In genomic region chr20:50730765-50731054, GRCh38 we compare ENCODE assay signal across 1 cellular context.
TF ChIP-seq lines count a peak whose summit lies in the region.

No MANE protein-coding gene starts in this region.

TF ChIP-seq in HepG2, 621 proteins besides CTCF, POLR2A, EP300 and RAD21 (continued from another document and continues in another):
- TF ChIP-seq ZNF710 (CRISPR knock-in tag; IDR thresholded peaks at IDR 0.05; ENCODE audit: borderline replicate concordance): no peak
- no peak for TF ChIP-seq ZNF12 (CRISPR knock-in tag; IDR thresholded peaks at IDR 0.05)
- TF ChIP-seq ZNF354B (CRISPR knock-in tag; IDR thresholded peaks at IDR 0.05): no peak
- peak; percentile 68 for TF ChIP-seq PHF8 (CRISPR knock-in tag; IDR thresholded peaks at IDR 0.05)
- no peak for TF ChIP-seq ZNF431 (CRISPR knock-in tag; IDR thresholded peaks at IDR 0.05; ENCODE audit: borderline replicate concordance, low read depth)
- TF ChIP-seq CENPT (CRISPR knock-in tag; IDR thresholded peaks at IDR 0.05; ENCODE audit: low read depth): no peak
- TF ChIP-seq GATAD1 (CRISPR knock-in tag; IDR thresholded peaks at IDR 0.05): no peak; the same call in 1 of the 2 replicates
- peak; percentile 57; the same call in 1 of the 2 replicates for TF ChIP-seq AKNA (CRISPR knock-in tag; IDR thresholded peaks at IDR 0.05; ENCODE audit: borderline replicate concordance)
- peak; percentile 6; the same call in 1 of the 2 replicates for TF ChIP-seq U2AF2 (IDR thresholded peaks at IDR 0.05; ENCODE audit: low read depth, low read length)
- TF ChIP-seq, protein P1, sequence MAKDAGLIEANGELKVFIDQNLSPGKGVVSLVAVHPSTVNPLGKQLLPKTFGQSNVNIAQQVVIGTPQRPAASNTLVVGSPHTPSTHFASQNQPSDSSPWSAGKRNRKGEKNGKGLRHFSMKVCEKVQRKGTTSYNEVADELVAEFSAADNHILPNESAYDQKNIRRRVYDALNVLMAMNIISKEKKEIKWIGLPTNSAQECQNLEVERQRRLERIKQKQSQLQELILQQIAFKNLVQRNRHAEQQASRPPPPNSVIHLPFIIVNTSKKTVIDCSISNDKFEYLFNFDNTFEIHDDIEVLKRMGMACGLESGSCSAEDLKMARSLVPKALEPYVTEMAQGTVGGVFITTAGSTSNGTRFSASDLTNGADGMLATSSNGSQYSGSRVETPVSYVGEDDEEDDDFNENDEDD (CRISPR knock-in tag; IDR thresholded peaks at IDR 0.05; ENCODE audit: borderline replicate concordance): 0 out of 2 replicates have a peak, but pooled peaks have one; percentile 64
- TF ChIP-seq MTA1 (CRISPR knock-in tag; IDR thresholded peaks at IDR 0.05; ENCODE audit: borderline replicate concordance): no peak; the same call in 1 of the 2 replicates
- TF ChIP-seq MEF2D (CRISPR knock-in tag; IDR thresholded peaks at IDR 0.05): no peak
- no peak; the same call in 1 of the 2 replicates for TF ChIP-seq E2F5 (CRISPR knock-in tag; conservative IDR thresholded peaks at IDR 0.05)
- TF ChIP-seq ZBTB20 (CRISPR knock-in tag; IDR thresholded peaks at IDR 0.05; ENCODE audit: borderline replicate concordance, low read depth): no peak; the same call in 1 of the 2 replicates
- no peak for TF ChIP-seq XRCC5 (optimal IDR thresholded peaks at IDR 0.05; ENCODE audit: low read length)
- TF ChIP-seq KLF15 (CRISPR knock-in tag; IDR thresholded peaks at IDR 0.05; ENCODE audit: borderline replicate concordance): no peak
- TF ChIP-seq ZIK1 (CRISPR knock-in tag; IDR thresholded peaks at IDR 0.05; ENCODE audit: borderline replicate concordance, low read depth): no peak
- TF ChIP-seq, protein P2, sequence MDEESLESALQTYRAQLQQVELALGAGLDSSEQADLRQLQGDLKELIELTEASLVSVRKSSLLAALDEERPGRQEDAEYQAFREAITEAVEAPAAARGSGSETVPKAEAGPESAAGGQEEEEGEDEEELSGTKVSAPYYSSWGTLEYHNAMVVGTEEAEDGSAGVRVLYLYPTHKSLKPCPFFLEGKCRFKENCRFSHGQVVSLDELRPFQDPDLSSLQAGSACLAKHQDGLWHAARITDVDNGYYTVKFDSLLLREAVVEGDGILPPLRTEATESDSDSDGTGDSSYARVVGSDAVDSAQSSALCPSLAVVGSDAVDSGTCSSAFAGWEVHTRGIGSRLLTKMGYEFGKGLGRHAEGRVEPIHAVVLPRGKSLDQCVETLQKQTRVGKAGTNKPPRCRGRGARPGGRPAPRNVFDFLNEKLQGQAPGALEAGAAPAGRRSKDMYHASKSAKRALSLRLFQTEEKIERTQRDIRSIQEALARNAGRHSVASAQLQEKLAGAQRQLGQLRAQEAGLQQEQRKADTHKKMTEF (CRISPR knock-in tag; IDR thresholded peaks at IDR 0.05): no peak; the same call in 1 of the 2 replicates
- no peak; the same call in 1 of the 2 replicates for TF ChIP-seq ZNF503 (CRISPR knock-in tag; IDR thresholded peaks at IDR 0.05)
- TF ChIP-seq ZNF782 (CRISPR knock-in tag; IDR thresholded peaks at IDR 0.05; ENCODE audit: borderline replicate concordance): 0 out of 2 replicates have a peak, but pooled peaks have one; percentile 7
- TF ChIP-seq NFE2L2 (IDR thresholded peaks at IDR 0.05; ENCODE audit: low read length): no peak
- no peak for TF ChIP-seq DMAP1 (CRISPR knock-in tag; IDR thresholded peaks at IDR 0.05)
- peak; percentile 50; the same call in 1 of the 2 replicates for TF ChIP-seq ZNF607 (CRISPR knock-in tag; IDR thresholded peaks at IDR 0.05; ENCODE audit: borderline replicate concordance)
- TF ChIP-seq KLF12 (CRISPR knock-in tag; IDR thresholded peaks at IDR 0.05; ENCODE audit: borderline replicate concordance): 0 out of 2 replicates have a peak, but pooled peaks have one; percentile 13
- TF ChIP-seq TOPORS (CRISPR knock-in tag; IDR thresholded peaks at IDR 0.05): no peak
- TF ChIP-seq ZNF562 (CRISPR knock-in tag; IDR thresholded peaks at IDR 0.05; ENCODE audit: borderline replicate concordance): no peak
- TF ChIP-seq, protein P3, sequence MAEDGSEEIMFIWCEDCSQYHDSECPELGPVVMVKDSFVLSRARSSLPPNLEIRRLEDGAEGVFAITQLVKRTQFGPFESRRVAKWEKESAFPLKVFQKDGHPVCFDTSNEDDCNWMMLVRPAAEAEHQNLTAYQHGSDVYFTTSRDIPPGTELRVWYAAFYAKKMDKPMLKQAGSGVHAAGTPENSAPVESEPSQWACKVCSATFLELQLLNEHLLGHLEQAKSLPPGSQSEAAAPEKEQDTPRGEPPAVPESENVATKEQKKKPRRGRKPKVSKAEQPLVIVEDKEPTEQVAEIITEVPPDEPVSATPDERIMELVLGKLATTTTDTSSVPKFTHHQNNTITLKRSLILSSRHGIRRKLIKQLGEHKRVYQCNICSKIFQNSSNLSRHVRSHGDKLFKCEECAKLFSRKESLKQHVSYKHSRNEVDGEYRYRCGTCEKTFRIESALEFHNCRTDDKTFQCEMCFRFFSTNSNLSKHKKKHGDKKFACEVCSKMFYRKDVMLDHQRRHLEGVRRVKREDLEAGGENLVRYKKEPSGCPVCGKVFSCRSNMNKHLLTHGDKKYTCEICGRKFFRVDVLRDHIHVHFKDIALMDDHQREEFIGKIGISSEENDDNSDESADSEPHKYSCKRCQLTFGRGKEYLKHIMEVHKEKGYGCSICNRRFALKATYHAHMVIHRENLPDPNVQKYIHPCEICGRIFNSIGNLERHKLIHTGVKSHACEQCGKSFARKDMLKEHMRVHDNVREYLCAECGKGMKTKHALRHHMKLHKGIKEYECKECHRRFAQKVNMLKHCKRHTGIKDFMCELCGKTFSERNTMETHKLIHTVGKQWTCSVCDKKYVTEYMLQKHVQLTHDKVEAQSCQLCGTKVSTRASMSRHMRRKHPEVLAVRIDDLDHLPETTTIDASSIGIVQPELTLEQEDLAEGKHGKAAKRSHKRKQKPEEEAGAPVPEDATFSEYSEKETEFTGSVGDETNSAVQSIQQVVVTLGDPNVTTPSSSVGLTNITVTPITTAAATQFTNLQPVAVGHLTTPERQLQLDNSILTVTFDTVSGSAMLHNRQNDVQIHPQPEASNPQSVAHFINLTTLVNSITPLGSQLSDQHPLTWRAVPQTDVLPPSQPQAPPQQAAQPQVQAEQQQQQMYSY (CRISPR knock-in tag; IDR thresholded peaks at IDR 0.05): 0 out of 2 replicates have a peak, but pooled peaks have one; percentile 54
- peak; percentile 23; the same call in 1 of the 2 replicates for TF ChIP-seq PCBP1 (IDR thresholded peaks at IDR 0.05; ENCODE audit: borderline replicate concordance, low read depth, low read length)
- TF ChIP-seq DR1 (CRISPR knock-in tag; IDR thresholded peaks at IDR 0.05): no peak
- no peak for TF ChIP-seq GLMP (CRISPR knock-in tag; IDR thresholded peaks at IDR 0.05; ENCODE audit: borderline replicate concordance)
- TF ChIP-seq, protein P4, sequence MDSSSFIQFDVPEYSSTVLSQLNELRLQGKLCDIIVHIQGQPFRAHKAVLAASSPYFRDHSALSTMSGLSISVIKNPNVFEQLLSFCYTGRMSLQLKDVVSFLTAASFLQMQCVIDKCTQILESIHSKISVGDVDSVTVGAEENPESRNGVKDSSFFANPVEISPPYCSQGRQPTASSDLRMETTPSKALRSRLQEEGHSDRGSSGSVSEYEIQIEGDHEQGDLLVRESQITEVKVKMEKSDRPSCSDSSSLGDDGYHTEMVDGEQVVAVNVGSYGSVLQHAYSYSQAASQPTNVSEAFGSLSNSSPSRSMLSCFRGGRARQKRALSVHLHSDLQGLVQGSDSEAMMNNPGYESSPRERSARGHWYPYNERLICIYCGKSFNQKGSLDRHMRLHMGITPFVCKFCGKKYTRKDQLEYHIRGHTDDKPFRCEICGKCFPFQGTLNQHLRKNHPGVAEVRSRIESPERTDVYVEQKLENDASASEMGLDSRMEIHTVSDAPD (CRISPR knock-in tag; IDR thresholded peaks at IDR 0.05): no peak
- TF ChIP-seq AGO2 (optimal IDR thresholded peaks at IDR 0.05; ENCODE audit: low read depth, low read length): no peak
- TF ChIP-seq POGZ (CRISPR knock-in tag; IDR thresholded peaks at IDR 0.05): no peak; the same call in 1 of the 2 replicates
- no peak for TF ChIP-seq ZNF430 (CRISPR knock-in tag; IDR thresholded peaks at IDR 0.05)
- TF ChIP-seq ZBTB38 (CRISPR knock-in tag; IDR thresholded peaks at IDR 0.05): no peak
- no peak for TF ChIP-seq ZSCAN5A (CRISPR knock-in tag; IDR thresholded peaks at IDR 0.05; ENCODE audit: borderline replicate concordance)
- 0 out of 2 replicates have a peak, but pooled peaks have one; percentile 52 for TF ChIP-seq NKX3-1 (CRISPR knock-in tag; IDR thresholded peaks at IDR 0.05)
- no peak for TF ChIP-seq CENPBD1 (CRISPR knock-in tag; IDR thresholded peaks at IDR 0.05; ENCODE audit: borderline replicate concordance, low read depth)
